8 cellular contexts compared by ENCODE assay signal in genomic region chr21:44793269-44794030, GRCh38. TPM values are rescaled to one million over a fixed set of nuclear protein-coding genes. Genes with fewer than 3 reads are reported as not detected.
A peak's percentile ranks its signal among the peaks of the same experiment; 100 is the strongest.
DNase-seq lines count a peak whose midpoint lies in the region; ATAC-seq, FAIRE-seq and TF ChIP-seq lines count a peak whose summit lies in the region.

No MANE protein-coding gene starts in this region.

- H3K27me3 ChIP-seq in AG04450 (ENCODE audit: control insufficient read depth, insufficient read depth, low read length), result no peaks in the 10 kb centered on the region

- FAIRE-seq in GM12891 (lab: Jason Lieb, UNC) (no peak), RCC 7860 (lab: Jason Lieb, UNC) (no peak)

- POLR2A ChIA-PET in AG04450 (lab: Yijun Ruan, JAX), result interaction anchor here (0.5 to 0.8 kb wide), 2 partner anchors 8 to 38 kb away, joined by 5 to 6 read pairs; partner anchors contain the start of gene UBE2G2

- H3K36me3 Mint-ChIP-seq in activated naive CD4-positive, alpha-beta T cell treated with anti-CD3 and anti-CD28 coated beads, Interleukin-2, amount 10 ng/mL, durations not matched to agents 7 days and 5 days, result peaks cover 31% of the 10 kb centered on the region

- no peak for TF ChIP-seq POLR2A in GM12891 (IDR thresholded peaks at IDR 0.05; ENCODE audit: low read depth, low read length)

- H3K27me3 Mint-ChIP-seq in activated naive CD4-positive, alpha-beta T cell treated with anti-CD3 and anti-CD28 coated beads, Interleukin-2, amount 10 ng/mL, durations not matched to agents 7 days and 5 days, result no peaks in the 10 kb centered on the region

- no peaks in the 10 kb centered on the region for H3K9me3 ChIP-seq in AG04450 (ENCODE audit: control insufficient read depth, insufficient read depth, low read length)

- H3K4me1 Mint-ChIP-seq in activated naive CD4-positive, alpha-beta T cell treated with anti-CD3 and anti-CD28 coated beads, Interleukin-2, amount 10 ng/mL, durations not matched to agents 7 days and 5 days, result peaks cover 33% of the 10 kb centered on the region

- no peak overlapping the region for H3K27ac Mint-ChIP-seq in activated naive CD4-positive, alpha-beta T cell treated with anti-CD3 and anti-CD28 coated beads, Interleukin-2, amount 10 ng/mL, durations not matched to agents 7 days and 5 days

- TF ChIP-seq CTCF in AG04450 (IDR thresholded peaks at IDR 0.05; ENCODE audit: low read depth, low read length), result peak; percentile 76

- no peak for ATAC-seq in HG03342 (IDR thresholded peaks at IDR 0.05; ENCODE audit: unreplicated experiment)

- intact Hi-C loops in posterior cingulate gyrus (cut with DNase I), result loop anchor here (1.0 kb wide), 1 partner anchor 283 kb away; no protein-coding TSS in a partner anchor

- CTCF ChIA-PET in AG04450 (lab: Charles Lee), result interaction anchor here (0.7 to 2.1 kb wide), 31 partner anchors 8 to 899 kb away, joined by 3 to 21 read pairs (median 4); partner anchors contain the start of gene UBE2G2
- CTCF ChIA-PET in activated naive CD4-positive, alpha-beta T cell treated with anti-CD3 and anti-CD28 coated beads, Interleukin-2, amount 10 ng/mL, durations not matched to agents 7 days and 5 days (lab: Charles Lee), result interaction anchor here (0.7 to 3.7 kb wide), 35 partner anchors 8 to 521 kb away, joined by 3 to 65 read pairs (median 4); partner anchors contain the start of genes KRTAP10-12, TRPM2 and UBE2G2

- DNase-seq in AG04450 (ENCODE audit: low read depth, low spot score) (no peak), GM12891 (ENCODE audit: insufficient read length, low spot score) (peak; percentile 61), LHCN-M2 (ENCODE audit: low read depth) (peak; percentile 57), RCC 7860 (ENCODE audit: low spot score) (peak; percentile 30), glomerular visceral epithelial cell (ENCODE audit: extremely low spot score) (peak; percentile 60), posterior cingulate gyrus (peak in 6 of 10 donors; percentile 41 to 94 (median 48))
- DNase-seq in activated naive CD4-positive, alpha-beta T cell treated with anti-CD3 and anti-CD28 coated beads, Interleukin-2, amount 10 ng/mL, durations not matched to agents 7 days and 5 days, result peak; percentile 62

- H3K4me3 ChIP-seq in AG04450 (ENCODE audit: low read depth, low read length), result no peak overlapping the region

- H3K4me3 Mint-ChIP-seq in activated naive CD4-positive, alpha-beta T cell treated with anti-CD3 and anti-CD28 coated beads, Interleukin-2, amount 10 ng/mL, durations not matched to agents 7 days and 5 days, result no peak overlapping the region

- H3K9me3 Mint-ChIP-seq in activated naive CD4-positive, alpha-beta T cell treated with anti-CD3 and anti-CD28 coated beads, Interleukin-2, amount 10 ng/mL, durations not matched to agents 7 days and 5 days, result no peaks in the 10 kb centered on the region

- peak overlapping the region; percentile 11 for H3K27ac ChIP-seq in AG04450 (ENCODE audit: low read depth, low read length)

TF ChIP-seq in GM12891, 5 proteins besides CTCF, POLR2A, EP300 and RAD21:
- no peak for TF ChIP-seq SPI1 (IDR thresholded peaks at IDR 0.05; ENCODE audit: low read depth, low read length)
TF ChIP-seq in GM12891: peak in this region for 0.

RNA-seq across cellular contexts. Expression of gene UBE2G2, which starts 8.2 kb away (rescaled TPM):
- 60.9 and 62.2 TPM in 2 replicates for polyA plus RNA-seq in AG04450 (2011; rRNA removed)
- 49.0 and 49.2 TPM in 2 replicates for polyA minus RNA-seq in AG04450 (2011; rRNA and poly(A)+ RNA removed)
- polyA plus RNA-seq in GM12891 (2012; ENCODE audit: low read depth, missing spikeins), result 41.5 TPM
- 54.5 and 55.5 TPM in 2 replicates for total RNA-seq in LHCN-M2 (2014; rRNA removed)
- 65.1 TPM for polyA plus RNA-seq in LHCN-M2 (2012)

RNA-seq across cellular contexts. Expression of gene SUMO3, which starts 24.4 kb away (rescaled TPM):
- polyA plus RNA-seq in AG04450 (2011; rRNA removed), result 113 and 134 TPM in 2 replicates
- 75.0 and 75.8 TPM in 2 replicates for polyA minus RNA-seq in AG04450 (2011; rRNA and poly(A)+ RNA removed)
- 67.9 TPM for polyA plus RNA-seq in GM12891 (2012; ENCODE audit: low read depth, missing spikeins)
- total RNA-seq in LHCN-M2 (2014; rRNA removed), result 125 and 129 TPM in 2 replicates
- 171 TPM for polyA plus RNA-seq in LHCN-M2 (2012)
